1 cellular context compared by ENCODE assay signal in the genomic region with DNA sequence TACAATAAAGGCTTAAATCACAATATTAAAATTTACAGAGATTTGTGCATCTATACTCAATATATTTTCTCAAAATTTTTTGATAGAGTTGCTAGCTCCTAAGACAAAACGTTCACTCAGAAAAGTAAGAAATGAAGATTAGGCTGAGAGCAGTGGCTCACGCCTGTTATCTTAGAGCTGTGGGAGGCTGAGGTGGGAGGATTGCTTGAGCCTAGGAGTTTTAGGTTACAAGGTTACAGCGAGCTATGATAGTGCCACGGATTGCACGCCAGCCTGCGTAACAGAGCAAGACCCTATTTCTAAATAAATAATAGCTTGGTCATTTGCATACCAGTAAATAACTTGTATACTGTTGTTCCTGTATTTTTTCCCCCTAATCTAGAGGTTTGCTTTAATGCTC.
TF ChIP-seq lines count a peak whose summit lies in the region.

No MANE protein-coding gene starts in this region.

TF ChIP-seq in K562, 482 proteins besides CTCF, POLR2A, EP300 and RAD21 (continued from another document):
- TF ChIP-seq CBX2 (IDR thresholded peaks at IDR 0.05; ENCODE audit: insufficient read depth, low read length, poor library complexity, severe bottlenecking) (no peak), ZFP1 (CRISPR knock-in tag; IDR thresholded peaks at IDR 0.05) (no peak), PURB (CRISPR knock-in tag; IDR thresholded peaks at IDR 0.05; ENCODE audit: low read depth) (no peak), CSDE1 (IDR thresholded peaks at IDR 0.05) (no peak), KDM1A (IDR thresholded peaks at IDR 0.05) (0 out of 4 replicates have a peak, but pooled peaks of 1 of the 2 experiments have one; percentile 19), SMARCB1 (IDR thresholded peaks at IDR 0.05; ENCODE audit: insufficient read length, low read depth) (no peak), TSC22D4 (tag; IDR thresholded peaks at IDR 0.05) (no peak), EGR1 (conservative IDR thresholded peaks at IDR 0.05) (0 out of 2 replicates have a peak, but pooled peaks have one; percentile 13), MYBL2 (IDR thresholded peaks at IDR 0.05; ENCODE audit: low read depth) (no peak), MYBL2 (CRISPR knock-in tag; IDR thresholded peaks at IDR 0.05; ENCODE audit: borderline replicate concordance) (no peak)
- TF ChIP-seq, protein P1, sequence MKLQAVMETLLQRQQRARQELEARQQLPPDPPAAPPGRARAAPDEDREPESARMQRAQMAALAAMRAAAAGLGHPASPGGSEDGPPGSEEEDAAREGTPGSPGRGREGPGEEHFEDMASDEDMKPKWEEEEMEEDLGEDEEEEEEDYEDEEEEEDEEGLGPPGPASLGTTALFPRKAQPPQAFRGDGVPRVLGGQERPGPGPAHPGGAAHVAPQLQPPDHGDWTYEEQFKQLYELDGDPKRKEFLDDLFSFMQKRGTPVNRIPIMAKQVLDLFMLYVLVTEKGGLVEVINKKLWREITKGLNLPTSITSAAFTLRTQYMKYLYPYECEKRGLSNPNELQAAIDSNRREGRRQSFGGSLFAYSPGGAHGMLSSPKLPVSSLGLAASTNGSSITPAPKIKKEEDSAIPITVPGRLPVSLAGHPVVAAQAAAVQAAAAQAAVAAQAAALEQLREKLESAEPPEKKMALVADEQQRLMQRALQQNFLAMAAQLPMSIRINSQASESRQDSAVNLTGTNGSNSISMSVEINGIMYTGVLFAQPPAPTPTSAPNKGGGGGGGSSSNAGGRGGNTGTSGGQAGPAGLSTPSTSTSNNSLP (IDR thresholded peaks at IDR 0.05; ENCODE audit: borderline replicate concordance, low read depth, low read length) = no peak
- TF ChIP-seq, protein P2, sequence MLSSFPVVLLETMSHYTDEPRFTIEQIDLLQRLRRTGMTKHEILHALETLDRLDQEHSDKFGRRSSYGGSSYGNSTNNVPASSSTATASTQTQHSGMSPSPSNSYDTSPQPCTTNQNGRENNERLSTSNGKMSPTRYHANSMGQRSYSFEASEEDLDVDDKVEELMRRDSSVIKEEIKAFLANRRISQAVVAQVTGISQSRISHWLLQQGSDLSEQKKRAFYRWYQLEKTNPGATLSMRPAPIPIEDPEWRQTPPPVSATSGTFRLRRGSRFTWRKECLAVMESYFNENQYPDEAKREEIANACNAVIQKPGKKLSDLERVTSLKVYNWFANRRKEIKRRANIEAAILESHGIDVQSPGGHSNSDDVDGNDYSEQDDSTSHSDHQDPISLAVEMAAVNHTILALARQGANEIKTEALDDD (IDR thresholded peaks at IDR 0.05) = no peak
- TF ChIP-seq, protein P3, sequence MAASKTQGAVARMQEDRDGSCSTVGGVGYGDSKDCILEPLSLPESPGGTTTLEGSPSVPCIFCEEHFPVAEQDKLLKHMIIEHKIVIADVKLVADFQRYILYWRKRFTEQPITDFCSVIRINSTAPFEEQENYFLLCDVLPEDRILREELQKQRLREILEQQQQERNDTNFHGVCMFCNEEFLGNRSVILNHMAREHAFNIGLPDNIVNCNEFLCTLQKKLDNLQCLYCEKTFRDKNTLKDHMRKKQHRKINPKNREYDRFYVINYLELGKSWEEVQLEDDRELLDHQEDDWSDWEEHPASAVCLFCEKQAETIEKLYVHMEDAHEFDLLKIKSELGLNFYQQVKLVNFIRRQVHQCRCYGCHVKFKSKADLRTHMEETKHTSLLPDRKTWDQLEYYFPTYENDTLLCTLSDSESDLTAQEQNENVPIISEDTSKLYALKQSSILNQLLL (CRISPR knock-in tag; IDR thresholded peaks at IDR 0.05; ENCODE audit: borderline replicate concordance) = no peak
- TF ChIP-seq, protein P4, sequence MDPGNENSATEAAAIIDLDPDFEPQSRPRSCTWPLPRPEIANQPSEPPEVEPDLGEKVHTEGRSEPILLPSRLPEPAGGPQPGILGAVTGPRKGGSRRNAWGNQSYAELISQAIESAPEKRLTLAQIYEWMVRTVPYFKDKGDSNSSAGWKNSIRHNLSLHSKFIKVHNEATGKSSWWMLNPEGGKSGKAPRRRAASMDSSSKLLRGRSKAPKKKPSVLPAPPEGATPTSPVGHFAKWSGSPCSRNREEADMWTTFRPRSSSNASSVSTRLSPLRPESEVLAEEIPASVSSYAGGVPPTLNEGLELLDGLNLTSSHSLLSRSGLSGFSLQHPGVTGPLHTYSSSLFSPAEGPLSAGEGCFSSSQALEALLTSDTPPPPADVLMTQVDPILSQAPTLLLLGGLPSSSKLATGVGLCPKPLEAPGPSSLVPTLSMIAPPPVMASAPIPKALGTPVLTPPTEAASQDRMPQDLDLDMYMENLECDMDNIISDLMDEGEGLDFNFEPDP (CRISPR knock-in tag; IDR thresholded peaks at IDR 0.05) = no peak
